9 cellular contexts compared by ENCODE assay signal in the genomic region with DNA sequence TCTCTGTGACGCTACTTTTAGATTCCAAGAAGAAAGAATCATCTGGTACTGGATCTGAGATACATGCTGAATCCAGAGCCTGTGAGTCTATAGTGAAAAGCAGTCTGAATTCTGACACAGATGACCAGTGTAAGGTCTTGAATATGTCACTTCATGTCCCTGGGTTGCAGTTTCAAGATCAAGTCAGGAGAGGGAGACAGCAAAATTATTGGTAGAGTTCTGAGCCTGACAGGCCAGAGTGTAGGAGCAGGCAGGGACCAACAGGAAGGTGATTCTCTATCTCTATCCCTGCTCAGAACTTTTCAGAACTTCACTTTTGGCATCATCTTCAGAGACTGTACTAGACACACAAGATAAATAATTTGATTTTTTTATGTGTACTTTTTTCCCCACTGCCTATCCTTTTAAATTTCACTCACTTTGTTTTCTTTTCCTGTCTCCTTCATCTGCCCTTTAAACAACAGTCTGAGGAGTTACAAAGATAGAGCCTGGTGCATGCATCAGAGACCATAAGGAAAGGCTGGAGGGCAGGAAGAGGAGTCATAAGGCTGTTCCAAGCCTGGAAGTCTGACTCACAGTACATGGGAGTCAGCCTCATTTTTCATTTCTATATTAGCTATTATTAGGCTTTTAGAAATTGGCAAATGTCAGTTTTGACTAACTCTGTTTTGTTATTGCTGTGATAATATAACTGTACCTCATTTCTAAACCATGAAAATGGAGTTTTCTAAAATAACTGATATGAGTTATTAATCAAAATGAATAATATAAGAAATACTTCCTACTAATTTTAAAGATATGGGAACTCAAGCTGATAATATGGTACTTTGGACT.
DNase-seq lines count a peak whose midpoint lies in the region; ATAC-seq, FAIRE-seq and TF ChIP-seq lines count a peak whose summit lies in the region.
"Had no signal": no experiment of that assay in that cellular context is flagged by ENCODE, and none has a peak within 500 bp of the region (broad histone marks: within the 10 kb centered on the region; RNA-seq: fewer than 3 reads in every experiment).

No MANE protein-coding gene starts in this region.

- H3K27me3 Mint-ChIP-seq in astrocyte (ENCODE audit: low read depth, unreplicated experiment), result no peaks in the 10 kb centered on the region
- H3K27me3 Mint-ChIP-seq: central memory CD8-positive, alpha-beta T cell had no signal

- ATAC-seq in GM18909 (IDR thresholded peaks at IDR 0.05; ENCODE audit: poor library complexity, unreplicated experiment), result peak; percentile 75
- no peak for ATAC-seq in sciatic nerve

- H3K79me2 ChIP-seq in astrocyte (ENCODE audit: insufficient read depth, low read length), result no peaks in the 10 kb centered on the region

- H2AFZ ChIP-seq in astrocyte (ENCODE audit: low read depth, low read length), result no peak overlapping the region

- DNase-seq in AG08395 (ENCODE audit: low spot score), result peak; percentile 33
- DNase-seq in LNCaP clone FGC (ENCODE audit: low read depth), result peak; percentile 7
- DNase-seq in astrocyte (ENCODE audit: low read depth), result peak; percentile 23
- DNase-seq in lung microvascular endothelial cell (ENCODE audit: low read depth in 2 of 2), result peak; percentile 60 to 94
- DNase-seq in stimulated activated CD4-positive, alpha-beta T cell treated with anti-CD3 and anti-CD28 coated beads, Interleukin-2, amount 100 ng/mL, for 48 hours, result no peak
- no peak for DNase-seq in activated T-cell treated with anti-CD3 and anti-CD28 coated beads for 4 hours
- no peak for DNase-seq in sciatic nerve (ENCODE audit: low spot score)

- H3K27ac Mint-ChIP-seq in astrocyte (ENCODE audit: unreplicated experiment), result no peak overlapping the region

- H4K20me1 ChIP-seq in astrocyte (ENCODE audit: insufficient read depth, low read length), result no peaks in the 10 kb centered on the region

- H3K4me3 ChIP-seq in LNCaP clone FGC (ENCODE audit: low read depth, low read length) (no peak overlapping the region), astrocyte (ENCODE audit: insufficient read depth, low read depth, low read length) (no peak overlapping the region)

- no peaks in the 10 kb centered on the region for H3K36me3 ChIP-seq in astrocyte (ENCODE audit: insufficient read depth, low read length)

- intact Hi-C loops in sciatic nerve (cut with DNase I), result no loop called here

- peaks cover 4% of the 10 kb centered on the region for H3K4me1 ChIP-seq in astrocyte (ENCODE audit: insufficient read depth, low read length)

- H3K4me1 Mint-ChIP-seq in astrocyte (ENCODE audit: low read depth, unreplicated experiment), result peaks cover 5% of the 10 kb centered on the region
- H3K4me1 Mint-ChIP-seq: central memory CD8-positive, alpha-beta T cell had no signal

- no peak overlapping the region for H3K27ac ChIP-seq in astrocyte (ENCODE audit: low read depth, low read length)

- H3K9me3 Mint-ChIP-seq in astrocyte (ENCODE audit: unreplicated experiment), result no peaks in the 10 kb centered on the region
- H3K9me3 Mint-ChIP-seq: central memory CD8-positive, alpha-beta T cell had no signal

- H3K27me3 ChIP-seq in astrocyte (ENCODE audit: insufficient read depth, low read length), result no peaks in the 10 kb centered on the region

- H3K36me3 Mint-ChIP-seq in astrocyte (ENCODE audit: low read depth, unreplicated experiment), result no peaks in the 10 kb centered on the region

- peak overlapping the region; percentile 2 for H3K4me2 ChIP-seq in astrocyte (ENCODE audit: low read length)

- TF ChIP-seq CTCF in LNCaP clone FGC (IDR thresholded peaks at IDR 0.05; ENCODE audit: control insufficient read depth, extremely low read depth, insufficient read depth) (peak; percentile 66), astrocyte (IDR thresholded peaks at IDR 0.05; ENCODE audit: insufficient read depth, low read depth, low read length) (peak; percentile 34)

- no peak overlapping the region for H3K9ac ChIP-seq in astrocyte (ENCODE audit: low read length)

- no peaks in the 10 kb centered on the region for H3K9me3 ChIP-seq in astrocyte (ENCODE audit: insufficient read depth, low read depth, low read length)

- FAIRE-seq in astrocyte (lab: Jason Lieb, UNC), result no peak

- no peak overlapping the region for H3K4me3 Mint-ChIP-seq in astrocyte (ENCODE audit: unreplicated experiment)
- H3K4me3 Mint-ChIP-seq: central memory CD8-positive, alpha-beta T cell had no signal

Comparison
In these comparisons a context has a peak if more than half of its experiments do, and no peak if none do; other contexts are left out.
1. DNase-seq: peak in AG08395 (single experiment), LNCaP clone FGC (single experiment), astrocyte (single experiment) and lung microvascular endothelial cell (2 of 2); none in stimulated activated CD4-positive, alpha-beta T cell treated with anti-CD3 and anti-CD28 coated beads, Interleukin-2, amount 100 ng/mL, for 48 hours (0 of 2), activated T-cell treated with anti-CD3 and anti-CD28 coated beads for 4 hours (single experiment) and sciatic nerve (single experiment).